10 cellular contexts compared by ENCODE assay signal in genomic region chr12:64351265-64351664, GRCh38. TPM values are rescaled to one million over a fixed set of nuclear protein-coding genes. Genes with fewer than 3 reads are reported as not detected.
"Had no signal": no experiment of that assay in that cellular context is flagged by ENCODE, and none has a peak within 500 bp of the region (broad histone marks: within the 10 kb centered on the region; RNA-seq: fewer than 3 reads in every experiment).

No MANE protein-coding gene starts in this region.

- FAIRE-seq: HTR-8/SVneo, K562 had no signal

- H3K4me3 ChIP-seq: K562 had no signal

- H3K27ac ChIP-seq: HL-60, KMS-11 had no signal

- H3K9ac ChIP-seq: KMS-11 had no signal

- DNase-seq: IMR-90, KBM-7, KG1 had no signal

- H3K4me2 ChIP-seq: KMS-11 had no signal

RNA-seq across cellular contexts. Expression of gene C12orf56, which starts 39.3 kb away (rescaled TPM):
- total RNA-seq: HT-29, HT1080, IMR-90 had no signal
- polyA plus RNA-seq: IgD-negative memory B cell had no signal
